Comparison of ENCODE assay signal across 8 cellular contexts in genomic region chr2:219684721-219685689, GRCh38. TPM values are rescaled to one million over a fixed set of nuclear protein-coding genes. Genes with fewer than 3 reads are reported as not detected.
DNase-seq lines count a peak whose midpoint lies in the region; ATAC-seq and TF ChIP-seq lines count a peak whose summit lies in the region.

No MANE protein-coding gene starts in this region.

- peaks cover 19% of the 10 kb centered on the region for H3K4me1 Mint-ChIP-seq in activated naive CD8-positive, alpha-beta T cell treated with anti-CD3 and anti-CD28 coated beads for 36 hours

- H3K27me3 ChIP-seq in OCI-LY1 (ENCODE audit: insufficient read depth, low read length) = peaks cover 4% of the 10 kb centered on the region; the same call in 1 of the 2 replicates
- H3K27me3 ChIP-seq in iPS-15b (ENCODE audit: control insufficient read depth, insufficient read depth, low read length) = no peaks in the 10 kb centered on the region

- H3K36me3 ChIP-seq in OCI-LY1 (ENCODE audit: insufficient read depth, low read length) (no peaks in the 10 kb centered on the region), iPS-15b (ENCODE audit: control insufficient read depth, insufficient read depth, low read length) (no peaks in the 10 kb centered on the region)

- peak; percentile 84 for DNase-seq in COLO668 (lab: John Stamatoyannopoulos, UW; ENCODE audit: unreplicated experiment)
- peak; percentile 72 for DNase-seq in activated naive CD8-positive, alpha-beta T cell treated with anti-CD3 and anti-CD28 coated beads for 36 hours
- DNase-seq in stimulated activated CD4-positive, alpha-beta T cell treated with anti-CD3 and anti-CD28 coated beads, Interleukin-12 subunit alpha, Interleukin-12 subunit beta, amount 100 ng/mL, for 4 hours = peak; percentile 32
- DNase-seq in mesenteric fat pad (ENCODE audit: low spot score) = no peak

- no peaks in the 10 kb centered on the region for H3K9me2 ChIP-seq in OCI-LY1 (ENCODE audit: low read depth, low read length)

- H3K27ac ChIP-seq in OCI-LY1 (ENCODE audit: low read depth, low read length, poor library complexity, severe bottlenecking) = no peak overlapping the region

- ATAC-seq in GM19463 (IDR thresholded peaks at IDR 0.05; ENCODE audit: unreplicated experiment) (peak; percentile 97), HG03460 (IDR thresholded peaks at IDR 0.05; ENCODE audit: unreplicated experiment) (peak; percentile 96)

- peaks cover 40% of the 10 kb centered on the region for H3K27me3 Mint-ChIP-seq in activated naive CD8-positive, alpha-beta T cell treated with anti-CD3 and anti-CD28 coated beads for 36 hours

- no peaks in the 10 kb centered on the region for H4K20me1 ChIP-seq in OCI-LY1 (ENCODE audit: insufficient read depth, low read length)

- peaks cover 2% of the 10 kb centered on the region for H3K36me3 Mint-ChIP-seq in activated naive CD8-positive, alpha-beta T cell treated with anti-CD3 and anti-CD28 coated beads for 36 hours

- peak overlapping the region; percentile 41 for H3K4me2 ChIP-seq in OCI-LY1 (ENCODE audit: low read length)

- TF ChIP-seq CTCF in OCI-LY1 (IDR thresholded peaks at IDR 0.05; ENCODE audit: low read length) = no peak

- H3K27ac Mint-ChIP-seq in activated naive CD8-positive, alpha-beta T cell treated with anti-CD3 and anti-CD28 coated beads for 36 hours = peak overlapping the region; percentile 69

- no peak overlapping the region for H2AFZ ChIP-seq in OCI-LY1 (ENCODE audit: low read length)

- peaks cover 6% of the 10 kb centered on the region for H3K4me1 ChIP-seq in OCI-LY1 (ENCODE audit: insufficient read depth, low read length, severe bottlenecking)
- H3K4me1 ChIP-seq in iPS-15b (ENCODE audit: control insufficient read depth, insufficient read depth, low read length) = peaks cover 9% of the 10 kb centered on the region

- H3K4me3 ChIP-seq in OCI-LY1 (ENCODE audit: low read depth, low read length, poor library complexity, severe bottlenecking) (peak overlapping the region; percentile 44), iPS-15b (ENCODE audit: low read depth, low read length) (peak overlapping the region; percentile 46)

- no peak overlapping the region; the same call in 1 of the 2 replicates for H3K9ac ChIP-seq in OCI-LY1 (ENCODE audit: low read length)
- peak overlapping the region; percentile 61 for H3K9ac ChIP-seq in iPS-15b (ENCODE audit: low read depth, low read length)

- peaks cover 3% of the 10 kb centered on the region for H3K9me3 Mint-ChIP-seq in activated naive CD8-positive, alpha-beta T cell treated with anti-CD3 and anti-CD28 coated beads for 36 hours

- H3K79me2 ChIP-seq in OCI-LY1 (ENCODE audit: insufficient read depth, low read length) = no peaks in the 10 kb centered on the region

- peak overlapping the region; percentile 79 for H3K4me3 Mint-ChIP-seq in activated naive CD8-positive, alpha-beta T cell treated with anti-CD3 and anti-CD28 coated beads for 36 hours

- H3K9me3 ChIP-seq in OCI-LY1 (ENCODE audit: low read length) = no peaks in the 10 kb centered on the region
- no peaks in the 10 kb centered on the region for H3K9me3 ChIP-seq in iPS-15b (ENCODE audit: control insufficient read depth, insufficient read depth, low read length)

- no peaks in the 10 kb centered on the region for H3F3A ChIP-seq in OCI-LY1 (ENCODE audit: insufficient read depth, low read length)

RNA-seq across cellular contexts. Expression of gene SLC4A3, which starts 57.6 kb away (rescaled TPM):
- under 1 TPM in 1 of 2 experiments, not detected in 1; 0.10 TPM for total RNA-seq in activated naive CD8-positive, alpha-beta T cell treated with anti-CD3 and anti-CD28 coated beads for 36 hours
- 6.7 TPM for total RNA-seq in mesenteric fat pad
